In genomic region chr3:178536271-178537079, GRCh38 we compare ENCODE assay signal across 9 cellular contexts. TPM values are rescaled to one million over a fixed set of nuclear protein-coding genes. Genes with fewer than 3 reads are reported as not detected.
DNase-seq lines count a peak whose midpoint lies in the region; ATAC-seq, FAIRE-seq and TF ChIP-seq lines count a peak whose summit lies in the region.
"Had no signal": no experiment of that assay in that cellular context is flagged by ENCODE, and none has a peak within 500 bp of the region (broad histone marks: within the 10 kb centered on the region; RNA-seq: fewer than 3 reads in every experiment).

Gene KCNMB2, plus strand, starts transcription at chr3:178536436.

- peak within 1 kb of the TSS; percentile 2 for H3K4me3 Mint-ChIP-seq in activated naive CD4-positive, alpha-beta T cell treated with anti-CD3 and anti-CD28 coated beads for 36 hours
- peak within 1 kb of the TSS; percentile 8 for H3K4me3 Mint-ChIP-seq in activated T-helper 17 cell treated with anti-CD3 and anti-CD28 coated beads, Interleukin-2, amount 50 U/mL, for 72 hours
- no peak within 1 kb of the TSS for H3K4me3 Mint-ChIP-seq in activated T-helper 2 cell treated with anti-CD3 and anti-CD28 coated beads, Interferon-gamma antibody, Interleukin-2, Interleukin-4, amounts not matched to agents 10 μg/mL and 5 μg/mL and 100 μg/mL, durations not matched to agents 14 hours and 24 hours and 36 hours (ENCODE audit: low read depth)

- no peaks in the 10 kb centered on the region for H3K27me3 ChIP-seq in thoracic aorta (replicated peaks; ENCODE audit: insufficient read depth)

- H3K36me3 Mint-ChIP-seq in activated naive CD4-positive, alpha-beta T cell treated with anti-CD3 and anti-CD28 coated beads for 36 hours (ENCODE audit: low read depth), result no peaks in the 10 kb centered on the region
- H3K36me3 Mint-ChIP-seq in activated T-helper 17 cell treated with anti-CD3 and anti-CD28 coated beads, Interleukin-2, amount 50 U/mL, for 72 hours (ENCODE audit: low read depth), result no peaks in the 10 kb centered on the region
- H3K36me3 Mint-ChIP-seq in activated T-helper 2 cell treated with anti-CD3 and anti-CD28 coated beads, Interferon-gamma antibody, Interleukin-2, Interleukin-4, amounts not matched to agents 10 μg/mL and 5 μg/mL and 100 μg/mL, durations not matched to agents 14 hours and 24 hours and 36 hours (ENCODE audit: low read depth), result no peaks in the 10 kb centered on the region

- FAIRE-seq in kidney (lab: Jason Lieb, UNC), result no peak

- no peak for DNase-seq in activated naive CD4-positive, alpha-beta T cell treated with anti-CD3 and anti-CD28 coated beads for 36 hours
- no peak for DNase-seq in activated naive CD4-positive, alpha-beta T cell treated with anti-CD3 and anti-CD28 coated beads, Interleukin-2, amount 50 U/mL, for 16 hours
- DNase-seq in kidney, result no peak
- DNase-seq in thoracic aorta (ENCODE audit: low spot score), result no peak
- no peak for DNase-seq in activated T-helper 2 cell treated with anti-CD3 and anti-CD28 coated beads, Interferon-gamma antibody, Interleukin-2, Interleukin-4, amounts not matched to agents 10 μg/mL and 5 μg/mL and 100 μg/mL, durations not matched to agents 14 hours and 24 hours and 36 hours (ENCODE audit: low spot score)
- no peak for DNase-seq in activated CD4-positive, alpha-beta T cell treated with anti-CD3 and anti-CD28 coated beads for 1 hour

- peak within 1 kb of the TSS; percentile 66 to 67 for H3K4me3 ChIP-seq in kidney (ENCODE audit: low read length in 2 of 2)
- H3K4me3 ChIP-seq in thoracic aorta, result peak within 1 kb of the TSS; percentile 70
- H3K4me3 ChIP-seq: SK-N-MC had no signal

- TF ChIP-seq CTCF in kidney (IDR thresholded peaks at IDR 0.05; ENCODE audit: borderline replicate concordance, extremely low read depth, insufficient read depth) (no peak), thoracic aorta (IDR thresholded peaks at IDR 0.05) (no peak)

- H3K9me3 Mint-ChIP-seq in activated naive CD4-positive, alpha-beta T cell treated with anti-CD3 and anti-CD28 coated beads for 36 hours, result peaks cover under 1% of the 10 kb centered on the region
- H3K9me3 Mint-ChIP-seq in activated T-helper 17 cell treated with anti-CD3 and anti-CD28 coated beads, Interleukin-2, amount 50 U/mL, for 72 hours, result peaks cover 1% of the 10 kb centered on the region
- no peaks in the 10 kb centered on the region for H3K9me3 Mint-ChIP-seq in activated T-helper 2 cell treated with anti-CD3 and anti-CD28 coated beads, Interferon-gamma antibody, Interleukin-2, Interleukin-4, amounts not matched to agents 10 μg/mL and 5 μg/mL and 100 μg/mL, durations not matched to agents 14 hours and 24 hours and 36 hours

- intact Hi-C loops in activated naive CD4-positive, alpha-beta T cell treated with anti-CD3 and anti-CD28 coated beads for 36 hours (cut with micrococcal nuclease), result no loop called here
- intact Hi-C loops in kidney (cut with DNase I), result no loop called here
- intact Hi-C loops in activated T-helper 2 cell treated with anti-CD3 and anti-CD28 coated beads, Interferon-gamma antibody, Interleukin-2, Interleukin-4, amounts not matched to agents 10 μg/mL and 5 μg/mL and 100 μg/mL, durations not matched to agents 14 hours and 24 hours and 36 hours (cut with micrococcal nuclease), result no loop called here

- ATAC-seq in activated T-helper 17 cell treated with anti-CD3 and anti-CD28 coated beads, Interleukin-2, amount 50 U/mL, for 72 hours (replicated peaks), result no peak
- ATAC-seq in thoracic aorta (ENCODE audit: insufficient number of reproducible peaks, low FRiP score, low read depth) (no peak), HG02759 (IDR thresholded peaks at IDR 0.05; ENCODE audit: unreplicated experiment) (no peak)

- H3K27me3 Mint-ChIP-seq in activated naive CD4-positive, alpha-beta T cell treated with anti-CD3 and anti-CD28 coated beads for 36 hours (ENCODE audit: low read depth), result peaks cover 52% of the 10 kb centered on the region
- peaks cover 52% of the 10 kb centered on the region for H3K27me3 Mint-ChIP-seq in activated T-helper 17 cell treated with anti-CD3 and anti-CD28 coated beads, Interleukin-2, amount 50 U/mL, for 72 hours
- peaks cover 15% of the 10 kb centered on the region for H3K27me3 Mint-ChIP-seq in activated T-helper 2 cell treated with anti-CD3 and anti-CD28 coated beads, Interferon-gamma antibody, Interleukin-2, Interleukin-4, amounts not matched to agents 10 μg/mL and 5 μg/mL and 100 μg/mL, durations not matched to agents 14 hours and 24 hours and 36 hours (ENCODE audit: low read depth)

- CTCF ChIA-PET in activated naive CD4-positive, alpha-beta T cell treated with anti-CD3 and anti-CD28 coated beads for 36 hours (lab: Charles Lee), result no interaction called here

- H3K36me3 ChIP-seq in kidney (ENCODE audit: control insufficient read depth in 1 of 2, insufficient read depth in 2 of 2, low read length in 2 of 2) (no peaks in the 10 kb centered on the region), thoracic aorta (no peaks in the 10 kb centered on the region)

- H3K4me1 Mint-ChIP-seq in activated naive CD4-positive, alpha-beta T cell treated with anti-CD3 and anti-CD28 coated beads for 36 hours (ENCODE audit: low read depth), result peaks cover 12% of the 10 kb centered on the region
- no peaks in the 10 kb centered on the region for H3K4me1 Mint-ChIP-seq in activated T-helper 17 cell treated with anti-CD3 and anti-CD28 coated beads, Interleukin-2, amount 50 U/mL, for 72 hours
- H3K4me1 Mint-ChIP-seq in activated T-helper 2 cell treated with anti-CD3 and anti-CD28 coated beads, Interferon-gamma antibody, Interleukin-2, Interleukin-4, amounts not matched to agents 10 μg/mL and 5 μg/mL and 100 μg/mL, durations not matched to agents 14 hours and 24 hours and 36 hours (ENCODE audit: low read depth), result no peaks in the 10 kb centered on the region

- H3K9ac ChIP-seq in kidney (ENCODE audit: low read length in 2 of 2), result peak within 1 kb of the TSS in 1 of 2 donors; percentile 63

- H3K9me3 ChIP-seq in kidney (ENCODE audit: control insufficient read depth in 1 of 2, low read length in 2 of 2) (no peaks in the 10 kb centered on the region), thoracic aorta (no peaks in the 10 kb centered on the region)

- no peak within 1 kb of the TSS for H3K27ac ChIP-seq in kidney (ENCODE audit: low read depth in 2 of 2, low read length in 2 of 2)
- no peak within 1 kb of the TSS for H3K27ac ChIP-seq in thoracic aorta
- H3K27ac ChIP-seq: SK-N-MC had no signal

- H3K27ac Mint-ChIP-seq in activated naive CD4-positive, alpha-beta T cell treated with anti-CD3 and anti-CD28 coated beads for 36 hours, result no peak within 1 kb of the TSS
- H3K27ac Mint-ChIP-seq in activated T-helper 17 cell treated with anti-CD3 and anti-CD28 coated beads, Interleukin-2, amount 50 U/mL, for 72 hours, result no peak within 1 kb of the TSS
- no peak within 1 kb of the TSS for H3K27ac Mint-ChIP-seq in activated T-helper 2 cell treated with anti-CD3 and anti-CD28 coated beads, Interferon-gamma antibody, Interleukin-2, Interleukin-4, amounts not matched to agents 10 μg/mL and 5 μg/mL and 100 μg/mL, durations not matched to agents 14 hours and 24 hours and 36 hours

- H3K4me1 ChIP-seq in kidney (ENCODE audit: control insufficient read depth in 1 of 2, insufficient read depth in 1 of 2, low read depth in 1 of 2, low read length in 2 of 2), result no peaks in the 10 kb centered on the region
- peaks cover 5 to 7% of the 10 kb centered on the region in 2 donors for H3K4me1 ChIP-seq in thoracic aorta (ENCODE audit: control insufficient read depth in 1 of 2, low read depth in 2 of 2)

RNA-seq across cellular contexts. Expression of gene KCNMB2, which starts in this region (rescaled TPM):
- not detected for total RNA-seq in activated naive CD4-positive, alpha-beta T cell treated with anti-CD3 and anti-CD28 coated beads for 36 hours
- total RNA-seq in activated T-helper 17 cell treated with anti-CD3 and anti-CD28 coated beads, Interleukin-2, amount 50 U/mL, for 72 hours, result not detected
- total RNA-seq in kidney (4.4 TPM), thoracic aorta (not detected)
- 2.1 TPM for polyA plus RNA-seq in kidney (ENCODE audit: insufficient read depth, low read depth, low replicate concordance)
- total RNA-seq in activated T-helper 2 cell treated with anti-CD3 and anti-CD28 coated beads, Interferon-gamma antibody, Interleukin-2, Interleukin-4, amounts not matched to agents 10 μg/mL and 5 μg/mL and 100 μg/mL, durations not matched to agents 14 hours and 24 hours and 36 hours, result not detected in 2 replicates
